ENCODE assay signal across 9 cellular contexts in the genomic region with DNA sequence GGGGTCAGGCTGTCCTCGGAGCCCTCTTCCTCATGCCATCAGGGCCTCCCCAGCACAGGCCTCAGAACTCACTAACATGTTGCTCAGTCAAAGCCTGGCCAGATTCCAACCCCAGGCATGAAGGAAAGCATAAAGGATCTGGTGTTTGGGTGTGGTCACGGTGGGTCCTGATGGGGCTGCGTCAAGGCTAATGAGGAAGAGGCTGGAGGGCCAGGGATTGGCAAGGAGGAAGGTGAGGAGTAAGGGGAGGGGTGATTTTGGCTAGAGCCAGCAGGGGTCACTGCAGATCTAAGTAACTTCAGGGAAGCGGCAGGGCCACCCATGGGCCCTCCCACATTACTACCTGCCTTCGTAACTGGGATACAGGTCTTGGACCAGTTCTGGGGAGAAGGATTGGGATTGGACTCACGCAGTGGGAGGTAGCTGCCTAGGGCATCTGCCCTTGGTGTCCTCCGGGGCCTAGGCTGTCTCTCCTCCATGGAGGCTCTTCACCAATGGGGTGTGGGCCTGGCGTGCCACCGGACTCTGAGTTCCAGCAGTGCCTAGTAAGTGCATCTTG. TPM values are rescaled to one million over a fixed set of nuclear protein-coding genes. Genes with fewer than 3 reads are reported as not detected.
A peak's percentile ranks its signal among the peaks of the same experiment; 100 is the strongest.
DNase-seq lines count a peak whose midpoint lies in the region; ATAC-seq, FAIRE-seq and TF ChIP-seq lines count a peak whose summit lies in the region.
"Had no signal": no experiment of that assay in that cellular context is flagged by ENCODE, and none has a peak within 500 bp of the region (broad histone marks: within the 10 kb centered on the region; RNA-seq: fewer than 3 reads in every experiment).

No MANE protein-coding gene starts in this region.

- H3K4me1 Mint-ChIP-seq in astrocyte (ENCODE audit: low read depth, unreplicated experiment), result peaks cover 15% of the 10 kb centered on the region

- WGBS in iPS DF 6.9 (ENCODE audit: insufficient coverage, insufficient read length), result no CpG with 5 or more reads among the region's 9 CpGs

- no peak overlapping the region for H2AFZ ChIP-seq in astrocyte (ENCODE audit: low read depth, low read length)

- peaks cover 2% of the 10 kb centered on the region for H3K9me3 Mint-ChIP-seq in astrocyte (ENCODE audit: unreplicated experiment)

- ATAC-seq in GM21786 (IDR thresholded peaks at IDR 0.05; ENCODE audit: unreplicated experiment), result peak; percentile 67

- no peaks in the 10 kb centered on the region for H3K9me3 ChIP-seq in MG63
- H3K9me3 ChIP-seq in astrocyte (ENCODE audit: insufficient read depth, low read depth, low read length), result no peaks in the 10 kb centered on the region
- no peaks in the 10 kb centered on the region for H3K9me3 ChIP-seq in iPS DF 6.9 (ENCODE audit: control insufficient read depth, insufficient read depth, low read length)

- no peaks in the 10 kb centered on the region for H3K36me3 Mint-ChIP-seq in astrocyte (ENCODE audit: low read depth, unreplicated experiment)

- H3K79me2 ChIP-seq in astrocyte (ENCODE audit: insufficient read depth, low read length), result no peaks in the 10 kb centered on the region

- no peaks in the 10 kb centered on the region for H3K36me3 ChIP-seq in MG63
- no peaks in the 10 kb centered on the region for H3K36me3 ChIP-seq in astrocyte (ENCODE audit: insufficient read depth, low read length)
- no peaks in the 10 kb centered on the region for H3K36me3 ChIP-seq in iPS DF 6.9 (ENCODE audit: control insufficient read depth, insufficient read depth, low read length)

- no peak overlapping the region for H3K4me3 Mint-ChIP-seq in astrocyte (ENCODE audit: unreplicated experiment)

- TF ChIP-seq CTCF in astrocyte (IDR thresholded peaks at IDR 0.05; ENCODE audit: insufficient read depth, low read depth, low read length), result peak; percentile 50

- FAIRE-seq in astrocyte (lab: Jason Lieb, UNC), result no peak
- FAIRE-seq: endometrium had no signal

- peaks cover 60% of the 10 kb centered on the region for H3K27me3 Mint-ChIP-seq in astrocyte (ENCODE audit: low read depth, unreplicated experiment)

- DNase-seq in Daoy (ENCODE audit: low read depth) (peak; percentile 82), MG63 (peak; percentile 40), T-helper 2 cell (peak; percentile 22 to 62 (median 53)), astrocyte (ENCODE audit: low read depth) (peak; percentile 31), iPS DF 6.9 (ENCODE audit: low read depth, low spot score) (peak; percentile 74), RKO (ENCODE audit: low spot score) (no peak)
- DNase-seq in stimulated activated CD4-positive, alpha-beta T cell treated with anti-CD3 and anti-CD28 coated beads, Interleukin-2, amount 100 ng/mL, for 4 hours (ENCODE audit: low read depth), result peak; percentile 59

- no peaks in the 10 kb centered on the region for H4K20me1 ChIP-seq in astrocyte (ENCODE audit: insufficient read depth, low read length)

- H3K27ac Mint-ChIP-seq in astrocyte (ENCODE audit: unreplicated experiment), result no peak overlapping the region

- H3K4me1 ChIP-seq in astrocyte (ENCODE audit: insufficient read depth, low read length), result peaks cover 15% of the 10 kb centered on the region
- H3K4me1 ChIP-seq in iPS DF 6.9 (ENCODE audit: control insufficient read depth, insufficient read depth, low read length), result peaks cover 1% of the 10 kb centered on the region; the same call in 1 of the 2 replicates

- H3K27me3 ChIP-seq in MG63, result no peaks in the 10 kb centered on the region
- H3K27me3 ChIP-seq in astrocyte (ENCODE audit: insufficient read depth, low read length), result peaks cover 19% of the 10 kb centered on the region
- no peaks in the 10 kb centered on the region for H3K27me3 ChIP-seq in iPS DF 6.9 (ENCODE audit: control insufficient read depth, insufficient read depth, low read length)

- H3K4me3 ChIP-seq in MG63, result no peak overlapping the region
- H3K4me3 ChIP-seq in astrocyte (ENCODE audit: insufficient read depth, low read depth, low read length), result no peak overlapping the region
- H3K4me3 ChIP-seq in iPS DF 6.9 (ENCODE audit: low read length), result no peak overlapping the region

- H3K27ac ChIP-seq in astrocyte (ENCODE audit: low read depth, low read length) (no peak overlapping the region), iPS DF 6.9 (ENCODE audit: low read length) (no peak overlapping the region)

- H3K4me2 ChIP-seq in astrocyte (ENCODE audit: low read length), result no peak overlapping the region

- no peak overlapping the region for H3K9ac ChIP-seq in astrocyte (ENCODE audit: low read length)

RNA-seq across cellular contexts. Expression of a gene that starts 36.2 kb away (rescaled TPM):
- total RNA-seq in Daoy (2014; rRNA removed; shearing (Covaris generic)), result 70.7 and 77.8 TPM in 2 replicates
- total RNA-seq in MG63 (2014; rRNA removed; shearing (Covaris generic); ENCODE audit: low replicate concordance), result 41.1 and 47.3 TPM in 2 replicates
- 33.5 and 38.3 TPM in 2 replicates for total RNA-seq in astrocyte

RNA-seq across cellular contexts. Expression of a gene that starts 46.2 kb away (rescaled TPM):
- total RNA-seq in Daoy (2014; rRNA removed; shearing (Covaris generic)), result 57.1 and 77.5 TPM in 2 replicates
- total RNA-seq in MG63 (2014; rRNA removed; shearing (Covaris generic); ENCODE audit: low replicate concordance), result 55.5 and 57.6 TPM in 2 replicates
- total RNA-seq in astrocyte, result 144 and 154 TPM in 2 replicates
